In genomic region chr19:1383311-1384084, GRCh38 we compare ENCODE assay signal across 1 cellular context.
TF ChIP-seq lines count a peak whose summit lies in the region.

Gene NDUFS7 (plus strand): TSS chr19:1383907. CDS start chr19:1383927, 20 bp downstream.

TF ChIP-seq in HepG2, 621 proteins besides CTCF, POLR2A, EP300 and RAD21 (continued from another document and continues in another):
- no peak; the same call in none of the 2 replicates for TF ChIP-seq PCBP1 (IDR thresholded peaks at IDR 0.05; ENCODE audit: borderline replicate concordance, low read depth, low read length)
- no peak; the same call in 1 of the 2 replicates for TF ChIP-seq MLXIP (CRISPR knock-in tag; IDR thresholded peaks at IDR 0.05; ENCODE audit: borderline replicate concordance)
- no peak; the same call in 1 of the 2 replicates for TF ChIP-seq ZNF567 (CRISPR knock-in tag; IDR thresholded peaks at IDR 0.05; ENCODE audit: borderline replicate concordance)
- peak; percentile 95 for TF ChIP-seq YEATS4 (CRISPR knock-in tag; IDR thresholded peaks at IDR 0.05; ENCODE audit: borderline replicate concordance)
- peak; percentile 72 for TF ChIP-seq ZNF263 (CRISPR knock-in tag; IDR thresholded peaks at IDR 0.05)
- peak; percentile 99 for TF ChIP-seq ZNF446 (CRISPR knock-in tag; IDR thresholded peaks at IDR 0.05)
- TF ChIP-seq ZNF235 (CRISPR knock-in tag; IDR thresholded peaks at IDR 0.05; ENCODE audit: borderline replicate concordance), result peak; percentile 73; the same call in 1 of the 2 replicates
- peak; percentile 78 for TF ChIP-seq ZNF710 (CRISPR knock-in tag; IDR thresholded peaks at IDR 0.05; ENCODE audit: borderline replicate concordance)
- no peak for TF ChIP-seq SMARCE1 (IDR thresholded peaks at IDR 0.05; ENCODE audit: borderline replicate concordance)
- TF ChIP-seq ZNF496 (CRISPR knock-in tag; IDR thresholded peaks at IDR 0.05; ENCODE audit: insufficient replicate concordance), result no peak
- TF ChIP-seq TMF1 (CRISPR knock-in tag; IDR thresholded peaks at IDR 0.05; ENCODE audit: low read depth), result peak; percentile 92; the same call in 1 of the 2 replicates
- peak; percentile 98 for TF ChIP-seq ZNF687 (CRISPR knock-in tag; IDR thresholded peaks at IDR 0.05)
- no peak for TF ChIP-seq ZNF431 (CRISPR knock-in tag; IDR thresholded peaks at IDR 0.05; ENCODE audit: borderline replicate concordance, low read depth)
- peak; percentile 96 for TF ChIP-seq ZMYM2 (CRISPR knock-in tag; IDR thresholded peaks at IDR 0.05)
- peak; percentile 82 for TF ChIP-seq ZNF225 (CRISPR knock-in tag; IDR thresholded peaks at IDR 0.05)
- TF ChIP-seq U2AF1 (optimal IDR thresholded peaks at IDR 0.05; ENCODE audit: low read depth, low read length), result peak; percentile 97
- peak; percentile 69; the same call in 1 of the 2 replicates for TF ChIP-seq FOXM1 (CRISPR knock-in tag; IDR thresholded peaks at IDR 0.05)
- peak; percentile 99 for TF ChIP-seq POGK (CRISPR knock-in tag; conservative IDR thresholded peaks at IDR 0.05)
- no peak; the same call in 1 of the 2 replicates for TF ChIP-seq ZNF616 (CRISPR knock-in tag; IDR thresholded peaks at IDR 0.05; ENCODE audit: low read depth)
- TF ChIP-seq MTF1 (CRISPR knock-in tag; IDR thresholded peaks at IDR 0.05), result 0 out of 2 replicates have a peak, but pooled peaks have one; percentile 11
- TF ChIP-seq POLR2G (IDR thresholded peaks at IDR 0.05; ENCODE audit: low read depth, low read length), result peak; percentile 72
- 0 out of 2 replicates have a peak, but pooled peaks have one; percentile 43 for TF ChIP-seq ZSCAN9 (CRISPR knock-in tag; IDR thresholded peaks at IDR 0.05; ENCODE audit: borderline replicate concordance)
- TF ChIP-seq SNAPC4 (CRISPR knock-in tag; IDR thresholded peaks at IDR 0.05), result peak; percentile 89
- TF ChIP-seq ZNF607 (CRISPR knock-in tag; IDR thresholded peaks at IDR 0.05; ENCODE audit: borderline replicate concordance), result peak; percentile 95
- TF ChIP-seq SIX4 (CRISPR knock-in tag; IDR thresholded peaks at IDR 0.05), result no peak; the same call in 1 of the 2 replicates
- peak; percentile 82; the same call in 1 of the 2 replicates for TF ChIP-seq ZNF772 (CRISPR knock-in tag; IDR thresholded peaks at IDR 0.05)
- peak; percentile 44; the same call in 1 of the 2 replicates for TF ChIP-seq HIC2 (CRISPR knock-in tag; IDR thresholded peaks at IDR 0.05; ENCODE audit: low read depth)
- peak; percentile 87; the same call in 1 of the 2 replicates for TF ChIP-seq ZNF10 (CRISPR knock-in tag; IDR thresholded peaks at IDR 0.05; ENCODE audit: borderline replicate concordance, low read depth)
- peak; percentile 90 for TF ChIP-seq CBX5 (CRISPR knock-in tag; IDR thresholded peaks at IDR 0.05; ENCODE audit: borderline replicate concordance)
- TF ChIP-seq STAG1 (CRISPR knock-in tag; IDR thresholded peaks at IDR 0.05), result peak; percentile 46
- TF ChIP-seq ERF (CRISPR knock-in tag; IDR thresholded peaks at IDR 0.05), result peak; percentile 97
- TF ChIP-seq MEIS1 (CRISPR knock-in tag; IDR thresholded peaks at IDR 0.05; ENCODE audit: borderline replicate concordance), result peak; percentile 93; the same call in 1 of the 2 replicates
- no peak for TF ChIP-seq SP140L (CRISPR knock-in tag; IDR thresholded peaks at IDR 0.05; ENCODE audit: borderline replicate concordance)
- TF ChIP-seq ZNF260 (CRISPR knock-in tag; IDR thresholded peaks at IDR 0.05; ENCODE audit: borderline replicate concordance, low read depth), result peak; percentile 86; the same call in 1 of the 2 replicates
- TF ChIP-seq MATR3 (CRISPR knock-in tag; IDR thresholded peaks at IDR 0.05), result no peak
- TF ChIP-seq TFDP2 (CRISPR knock-in tag; IDR thresholded peaks at IDR 0.05), result peak; percentile 83
- TF ChIP-seq TBX2 (CRISPR knock-in tag; IDR thresholded peaks at IDR 0.05; ENCODE audit: borderline replicate concordance), result peak; percentile 94
- peak; percentile 84 for TF ChIP-seq TSC22D2 (CRISPR knock-in tag; IDR thresholded peaks at IDR 0.05; ENCODE audit: borderline replicate concordance)
- no peak; the same call in 1 of the 2 replicates for TF ChIP-seq ZNF326 (CRISPR knock-in tag; IDR thresholded peaks at IDR 0.05; ENCODE audit: borderline replicate concordance)
- TF ChIP-seq ZBTB21 (CRISPR knock-in tag; IDR thresholded peaks at IDR 0.05), result peak; percentile 51; the same call in 1 of the 2 replicates
